ENCODE assay signal across 9 cellular contexts in the genomic region with DNA sequence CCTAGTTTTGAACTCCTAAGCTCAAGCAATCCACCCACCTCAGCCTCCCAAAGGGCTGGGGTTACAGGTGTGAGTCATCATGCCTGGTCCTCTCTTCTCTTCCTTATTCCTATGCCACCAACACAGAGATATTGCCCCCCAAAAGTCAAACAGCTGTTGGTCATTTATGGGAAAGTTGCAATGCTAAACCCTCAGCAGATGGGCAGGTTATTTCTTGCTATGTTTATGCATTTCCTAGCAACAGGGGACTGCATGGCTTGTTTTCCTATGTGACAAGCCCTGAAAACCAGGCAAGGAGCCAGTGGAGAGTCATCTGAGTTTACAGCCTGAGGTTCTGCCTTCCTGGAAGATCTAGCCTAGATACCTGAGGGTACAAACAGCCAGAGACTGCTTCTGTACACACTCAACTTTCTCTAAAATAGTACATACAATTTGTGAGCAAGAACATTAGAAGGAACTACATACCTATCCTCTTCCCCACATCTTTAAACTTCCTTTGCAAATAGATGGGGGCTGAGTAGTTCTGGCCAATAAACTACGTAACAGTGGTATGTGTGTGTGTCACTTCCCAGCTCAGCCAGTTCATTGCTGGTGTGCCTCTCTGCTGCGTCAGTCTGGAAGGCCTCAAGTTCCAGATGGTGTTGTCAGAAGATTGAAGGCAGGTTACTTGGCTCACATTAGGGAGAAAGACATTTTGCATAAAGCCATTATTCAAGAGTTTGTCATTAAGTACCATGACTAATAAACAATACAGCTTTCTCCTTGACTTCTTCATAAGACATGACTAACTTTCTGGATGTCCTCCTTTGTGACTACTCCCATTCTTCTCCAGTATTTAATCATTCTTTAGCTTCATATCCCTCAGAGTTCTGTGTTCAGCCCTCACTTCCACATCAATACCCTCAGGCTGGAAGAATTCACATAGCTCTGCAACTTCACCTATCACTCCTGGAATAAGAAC.
DNase-seq lines count a peak whose midpoint lies in the region; FAIRE-seq and TF ChIP-seq lines count a peak whose summit lies in the region.
"Had no signal": no experiment of that assay in that cellular context is flagged by ENCODE, and none has a peak within 500 bp of the region (broad histone marks: within the 10 kb centered on the region; RNA-seq: fewer than 3 reads in every experiment).

No MANE protein-coding gene starts in this region.

- in situ Hi-C loops in KBM-7 (cut with MboI; ENCODE audit: low pct_unique_long_range_greater_than_20kb, low sequenced_read_pairs): no loop called here

- no peak overlapping the region for H3K4me3 ChIP-seq in AG04449 (ENCODE audit: low read depth, low read length)
- no peak overlapping the region for H3K4me3 ChIP-seq in astrocyte (ENCODE audit: insufficient read depth, low read depth, low read length)
- no peak overlapping the region for H3K4me3 ChIP-seq in kidney (ENCODE audit: low read length in 2 of 2)
- no peak overlapping the region for H3K4me3 ChIP-seq in tibial artery

- CTCF ChIA-PET in AG04449 (lab: Yijun Ruan, JAX): interaction anchor here (0.7 to 2.4 kb wide), 12 partner anchors 11 to 132 kb away, joined by 3 to 15 read pairs (median 3); a partner anchor contains a TSS

- H3K4me1 Mint-ChIP-seq in astrocyte (ENCODE audit: low read depth, unreplicated experiment): peaks cover 40% of the 10 kb centered on the region

- H3K9me3 Mint-ChIP-seq in astrocyte (ENCODE audit: unreplicated experiment): no peaks in the 10 kb centered on the region

- peak overlapping the region; percentile 22 for H3K4me3 Mint-ChIP-seq in astrocyte (ENCODE audit: unreplicated experiment)

- H4K20me1 ChIP-seq in astrocyte (ENCODE audit: insufficient read depth, low read length): no peaks in the 10 kb centered on the region

- no peaks in the 10 kb centered on the region for H3K79me2 ChIP-seq in astrocyte (ENCODE audit: insufficient read depth, low read length)

- FAIRE-seq in astrocyte (lab: Jason Lieb, UNC) (peak; percentile 78), kidney (lab: Jason Lieb, UNC) (no peak)
- FAIRE-seq: GM18507 had no signal

- H3K36me3 Mint-ChIP-seq in astrocyte (ENCODE audit: low read depth, unreplicated experiment): no peaks in the 10 kb centered on the region

- no peak overlapping the region for H2AFZ ChIP-seq in astrocyte (ENCODE audit: low read depth, low read length)

- H3K27me3 ChIP-seq in astrocyte (ENCODE audit: insufficient read depth, low read length) (no peaks in the 10 kb centered on the region), tibial artery (no peaks in the 10 kb centered on the region)

- intact Hi-C loops in kidney (cut with DNase I): no loop called here
- intact Hi-C loops in tibial artery (cut with DNase I; ENCODE audit: low total_unique reads): no loop called here

- H3K4me1 ChIP-seq in astrocyte (ENCODE audit: insufficient read depth, low read length) (peaks cover 33% of the 10 kb centered on the region), kidney (ENCODE audit: control insufficient read depth in 1 of 2, insufficient read depth in 1 of 2, low read depth in 1 of 2, low read length in 2 of 2) (peaks cover 15 to 16% of the 10 kb centered on the region in 2 donors), tibial artery (peaks cover 4 to 97% (median 67%) of the 10 kb centered on the region in 4 donors)

- TF ChIP-seq CTCF in AG04449 (IDR thresholded peaks at IDR 0.05; ENCODE audit: insufficient read depth, low read length, missing control alignments) (no peak), astrocyte (IDR thresholded peaks at IDR 0.05; ENCODE audit: insufficient read depth, low read depth, low read length) (no peak), kidney (IDR thresholded peaks at IDR 0.05; ENCODE audit: borderline replicate concordance, extremely low read depth, insufficient read depth) (no peak), tibial artery (IDR thresholded peaks at IDR 0.05) (no peak)

- H3K27me3 Mint-ChIP-seq in astrocyte (ENCODE audit: low read depth, unreplicated experiment): no peaks in the 10 kb centered on the region

- no peaks in the 10 kb centered on the region for H3K36me3 ChIP-seq in astrocyte (ENCODE audit: insufficient read depth, low read length)
- H3K36me3 ChIP-seq in kidney (ENCODE audit: control insufficient read depth in 1 of 2, insufficient read depth in 2 of 2, low read length in 2 of 2): no peaks in the 10 kb centered on the region
- no peaks in the 10 kb centered on the region for H3K36me3 ChIP-seq in tibial artery

- H3K27ac ChIP-seq in astrocyte (ENCODE audit: low read depth, low read length) (peak overlapping the region; percentile 98), kidney (ENCODE audit: low read depth in 2 of 2, low read length in 2 of 2) (peak overlapping the region; percentile 63 to 77), tibial artery (peak overlapping the region; percentile 84 to 88)

- H3K27ac Mint-ChIP-seq in astrocyte (ENCODE audit: unreplicated experiment): peak overlapping the region; percentile 100

- H3K4me2 ChIP-seq in astrocyte (ENCODE audit: low read length): peak overlapping the region; percentile 69

- H3K9me3 ChIP-seq in astrocyte (ENCODE audit: insufficient read depth, low read depth, low read length) (no peaks in the 10 kb centered on the region), kidney (ENCODE audit: control insufficient read depth in 1 of 2, low read length in 2 of 2) (no peaks in the 10 kb centered on the region), tibial artery (no peaks in the 10 kb centered on the region)

- DNase-seq in AG04449 (ENCODE audit: low read depth, low spot score) (peak; percentile 100), HS-5 (ENCODE audit: low read depth) (peak; percentile 99), astrocyte (ENCODE audit: low read depth) (peak; percentile 100), kidney (no peak), tibial artery (peak; percentile 91 to 93), KBM-7 (no peak), globus pallidus (ENCODE audit: low spot score) (no peak)
- no peak for DNase-seq in stimulated activated naive CD4-positive, alpha-beta T cell treated with Interleukin-2 at 50 U/mL for 16 hours (lab: John Stamatoyannopoulos, UW)

- peak overlapping the region; percentile 82 for H3K9ac ChIP-seq in astrocyte (ENCODE audit: low read length)
- peak overlapping the region in 1 of 2 donors; percentile 5 for H3K9ac ChIP-seq in kidney (ENCODE audit: low read length in 2 of 2)

- POLR2A ChIA-PET in AG04449 (lab: Yijun Ruan, JAX): interaction anchor here (0.5 to 3.0 kb wide), 14 partner anchors 9 to 79 kb away, joined by 3 to 21 read pairs (median 6); a partner anchor contains a TSS

Comparison
In these comparisons a context has a peak if more than half of its experiments do, and no peak if none do; other contexts are left out.
1. DNase-seq: peak in AG04449 (single experiment), HS-5 (single experiment), astrocyte (single experiment) and tibial artery (2 of 2); none in kidney (single experiment), KBM-7 (single experiment), globus pallidus (single experiment) and stimulated activated naive CD4-positive, alpha-beta T cell treated with Interleukin-2 at 50 U/mL for 16 hours (single experiment).
2. Peak in every context shown above with its lines, with median percentiles within 50 percentile points of each other: H3K27ac ChIP-seq.